19 cellular contexts compared by ENCODE assay signal in genomic region chr5:148465381-148466290, GRCh38.
DNase-seq lines count a peak whose midpoint lies in the region; ATAC-seq and TF ChIP-seq lines count a peak whose summit lies in the region.
"Had no signal": no experiment of that assay in that cellular context is flagged by ENCODE, and none has a peak within 500 bp of the region (broad histone marks: within the 10 kb centered on the region; RNA-seq: fewer than 3 reads in every experiment).

No MANE protein-coding gene starts in this region.

- WGBS in esophagus muscularis mucosa, result 25% methylated on average over 4 of the region's 4 CpGs
- WGBS in mesendoderm (ENCODE audit: extremely low coverage, insufficient coverage, low lambda C conversion rate), result no CpG with 5 or more reads among the region's 4 CpGs

- no peaks in the 10 kb centered on the region for H3K79me1 ChIP-seq in mesendoderm (ENCODE audit: low read length)

- DNase-seq in AML-193 (lab: John Stamatoyannopoulos, UW) (peak; percentile 74 to 81), NOMO-1 treated with DMSO at 0.1 percent for 48 hours (lab: John Stamatoyannopoulos, UW; ENCODE audit: unreplicated experiment) (peak; percentile 72), esophagus muscularis mucosa (ENCODE audit: extremely low spot score) (no peak), medulla oblongata (ENCODE audit: extremely low spot score) (peak; percentile 48), mesendoderm (no peak), mucosa of gallbladder (ENCODE audit: low spot score) (no peak), T-helper 1 cell (no peak)
- DNase-seq: activated naive CD8-positive, alpha-beta T cell treated with anti-CD3 and anti-CD28 coated beads, Interleukin-2, amount 10 ng/mL, durations not matched to agents 7 days and 5 days; colonic mucosa; hippocampal formation; KG1; NCI-H1105; PC-3; SK-N-SH; stimulated activated CD4-positive, alpha-beta T cell treated with anti-CD3 and anti-CD28 coated beads, Interleukin-4, amount 100 ng/mL, for 4 hours had no signal

- no peak for TF ChIP-seq POLR2A in esophagus muscularis mucosa (IDR thresholded peaks at IDR 0.05; ENCODE audit: low read depth)

- no peak for TF ChIP-seq EP300 in esophagus muscularis mucosa (IDR thresholded peaks at IDR 0.05)

- H3K9me3 ChIP-seq in esophagus muscularis mucosa, result no peaks in the 10 kb centered on the region
- H3K9me3 ChIP-seq: BLaER1, colonic mucosa, HAP-1, SK-N-SH had no signal

- H3K23ac ChIP-seq in mesendoderm (ENCODE audit: low read length), result no peak overlapping the region

- H3K4me3 ChIP-seq in esophagus muscularis mucosa, result no peak overlapping the region
- H3K4me3 ChIP-seq in mesendoderm (ENCODE audit: low read length), result no peak overlapping the region
- H3K4me3 ChIP-seq: BLaER1, colonic mucosa, HAP-1, smooth muscle cell had no signal

- peaks cover 7 to 38% (median 26%) of the 10 kb centered on the region in 4 donors for H3K4me1 ChIP-seq in esophagus muscularis mucosa
- H3K4me1 ChIP-seq in mesendoderm (ENCODE audit: control insufficient read depth, low read depth, low read length), result no peaks in the 10 kb centered on the region
- H3K4me1 ChIP-seq: BLaER1, colonic mucosa, HAP-1 had no signal

- H4K8ac ChIP-seq in mesendoderm (ENCODE audit: low read depth, low read length), result no peak overlapping the region

- no peak for ATAC-seq in GM21423 (IDR thresholded peaks at IDR 0.05; ENCODE audit: unreplicated experiment)
- ATAC-seq: PC-3 had no signal

- no peak overlapping the region for H3K56ac ChIP-seq in mesendoderm (ENCODE audit: low read length)

- no peaks in the 10 kb centered on the region for H3K36me3 ChIP-seq in esophagus muscularis mucosa
- H3K36me3 ChIP-seq in mesendoderm (ENCODE audit: control insufficient read depth, insufficient read depth, low read length), result no peaks in the 10 kb centered on the region
- H3K36me3 ChIP-seq: BLaER1, colonic mucosa, HAP-1 had no signal

- no peak overlapping the region for H2BK120ac ChIP-seq in mesendoderm (ENCODE audit: low read depth, low read length)

- no peak overlapping the region for H3K18ac ChIP-seq in mesendoderm (ENCODE audit: low read length)

- no peak overlapping the region for H3K9ac ChIP-seq in mesendoderm (ENCODE audit: low read length)
- H3K9ac ChIP-seq: BLaER1, SK-N-SH had no signal

- TF ChIP-seq CTCF in esophagus muscularis mucosa (IDR thresholded peaks at IDR 0.05), result no peak

- H4K5ac ChIP-seq in mesendoderm (ENCODE audit: low read length), result no peak overlapping the region

- no peaks in the 10 kb centered on the region for H3K79me2 ChIP-seq in mesendoderm (ENCODE audit: control insufficient read depth, insufficient read depth, low read length)

- no peak overlapping the region for H2AK5ac ChIP-seq in mesendoderm (ENCODE audit: low read length)

- no peak overlapping the region for H2BK5ac ChIP-seq in mesendoderm (ENCODE audit: low read length)

- H3K4me2 ChIP-seq in mesendoderm (ENCODE audit: low read length), result no peak overlapping the region
- H3K4me2 ChIP-seq: BLaER1, SK-N-SH, smooth muscle cell had no signal

- no peaks in the 10 kb centered on the region for H3K27me3 ChIP-seq in esophagus muscularis mucosa
- no peaks in the 10 kb centered on the region for H3K27me3 ChIP-seq in mesendoderm (ENCODE audit: insufficient read depth, low read length, poor library complexity)
- H3K27me3 ChIP-seq: BLaER1, colonic mucosa had no signal

- H3K27ac ChIP-seq in esophagus muscularis mucosa (replicated peaks in 1 of 4), result peak overlapping the region in 3 of 4 donors; percentile 9 to 38 (median 25)
- no peak overlapping the region for H3K27ac ChIP-seq in mesendoderm (ENCODE audit: low read depth, low read length)
- H3K27ac ChIP-seq: BLaER1, colonic mucosa had no signal

- no peak overlapping the region for H2BK15ac ChIP-seq in mesendoderm (replicated peaks; ENCODE audit: low read depth)

- intact Hi-C loops in esophagus muscularis mucosa (cut with DNase I), result no loop called here

- H3K4ac ChIP-seq in mesendoderm (ENCODE audit: low read depth, low read length), result no peak overlapping the region

Comparison
In these comparisons a context has a peak if more than half of its experiments do, and no peak if none do; other contexts are left out.
1. DNase-seq: peak in AML-193 (2 of 2), NOMO-1 treated with DMSO at 0.1 percent for 48 hours (single experiment) and medulla oblongata (single experiment); none in esophagus muscularis mucosa (single experiment), mesendoderm (single experiment), mucosa of gallbladder (single experiment) and T-helper 1 cell (0 of 5).